Comparison of ENCODE assay signal across 9 cellular contexts in the genomic region with DNA sequence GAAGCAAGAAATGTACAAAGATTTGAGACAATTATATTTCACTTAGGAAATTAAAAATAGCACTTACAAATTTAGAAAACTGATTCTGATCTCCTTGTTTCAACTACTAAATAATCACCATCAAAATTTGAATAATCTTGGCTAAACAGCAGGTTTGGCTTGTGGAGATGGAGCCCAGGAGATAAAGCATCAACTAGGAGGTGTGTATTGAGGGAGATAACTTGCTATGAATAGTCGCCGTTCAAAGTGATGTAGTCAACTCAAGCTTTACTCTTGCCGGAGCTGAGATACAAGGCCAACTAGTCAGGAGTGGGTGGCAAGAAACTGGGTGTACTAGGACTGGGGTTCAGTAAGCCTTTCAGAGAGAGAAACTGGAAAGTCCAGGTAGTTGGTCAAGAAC.
"Had no signal": no experiment of that assay in that cellular context is flagged by ENCODE, and none has a peak within 500 bp of the region (broad histone marks: within the 10 kb centered on the region; RNA-seq: fewer than 3 reads in every experiment).

No MANE protein-coding gene starts in this region.

- H3K27ac ChIP-seq: HL-60 had no signal

- H3K4me3 ChIP-seq: GM23338 had no signal

- H2AFZ ChIP-seq: GM23338 had no signal

- ATAC-seq: GM23338, HepG2 had no signal

- H3K27me3 Mint-ChIP-seq: IgD-negative memory B cell had no signal

- H3K27ac Mint-ChIP-seq: GM23338, H9, IgD-negative memory B cell had no signal

- H3K4me3 Mint-ChIP-seq: GM23338, H9, IgD-negative memory B cell had no signal

- H3K4me1 Mint-ChIP-seq: IgD-negative memory B cell had no signal

- H3K9me3 Mint-ChIP-seq: GM23338 had no signal

- H3K4me2 ChIP-seq: GM23338 had no signal

- FAIRE-seq: H1, H54, HepG2 had no signal

- DNase-seq: H9, HCEC 1CT, KG1 had no signal
